In genomic region chr7:10316488-10316887, GRCh38 we compare ENCODE assay signal across 18 cellular contexts.
A peak's percentile ranks its signal among the peaks of the same experiment; 100 is the strongest.
DNase-seq lines count a peak whose midpoint lies in the region; ATAC-seq and TF ChIP-seq lines count a peak whose summit lies in the region.
"Had no signal": no experiment of that assay in that cellular context is flagged by ENCODE, and none has a peak within 500 bp of the region (broad histone marks: within the 10 kb centered on the region; RNA-seq: fewer than 3 reads in every experiment).

No MANE protein-coding gene starts in this region.

- H3K4me1 ChIP-seq in MM.1S (ENCODE audit: low read length) (peaks cover 16% of the 10 kb centered on the region), SJSA1 (replicated peaks) (peaks cover 19% of the 10 kb centered on the region)
- H3K4me1 ChIP-seq: BE2C, BLaER1, Caco-2 had no signal

- H3K9me3 ChIP-seq in MM.1S (replicated peaks; ENCODE audit: insufficient read depth, low read length) (no peaks in the 10 kb centered on the region), SJSA1 (replicated peaks) (no peaks in the 10 kb centered on the region)
- H3K9me3 ChIP-seq: BE2C, Caco-2 had no signal

- H3K36me3 ChIP-seq in MM.1S (replicated peaks; ENCODE audit: insufficient read depth, low read length): no peaks in the 10 kb centered on the region
- H3K36me3 ChIP-seq in SJSA1: no peaks in the 10 kb centered on the region
- H3K36me3 ChIP-seq: BE2C, BLaER1 had no signal

- peak overlapping the region; percentile 13; the same call in 1 of the 2 replicates for H3K27ac ChIP-seq in MM.1S (ENCODE audit: low read length)
- peak overlapping the region; percentile 68 for H3K27ac ChIP-seq in SJSA1
- H3K27ac ChIP-seq: BLaER1 had no signal

- DNase-seq in MM.1S (no peak), SJSA1 (ENCODE audit: low read depth in 1 of 2, low spot score in 2 of 2) (no peak), KBM-7 (no peak), CD1c-positive myeloid dendritic cell (ENCODE audit: extremely low spot score) (no peak), NCI-H226 (no peak)
- DNase-seq: 8988T; ACHN; BE2C; C1 segment of cervical spinal cord; Caco-2; Calu3; CD4-positive, alpha-beta T cell; CD8-positive, alpha-beta T cell; DMS79 treated with DMSO at 0.1 percent for 48 hours; GF-D8 had no signal

- H3K9ac ChIP-seq in MM.1S (ENCODE audit: low read length): no peak overlapping the region; the same call in 1 of the 2 replicates
- H3K9ac ChIP-seq: BLaER1 had no signal

- H3K79me2 ChIP-seq in MM.1S (ENCODE audit: low read length): no peaks in the 10 kb centered on the region

- TF ChIP-seq CTCF in MM.1S (IDR thresholded peaks at IDR 0.05; ENCODE audit: low read length): no peak

- no peaks in the 10 kb centered on the region; the same call in 1 of the 2 replicates for H3F3A ChIP-seq in MM.1S (ENCODE audit: insufficient read depth, low read length)

- no peak overlapping the region for H3K4me3 ChIP-seq in MM.1S (ENCODE audit: low read length)
- no peak overlapping the region for H3K4me3 ChIP-seq in SJSA1
- H3K4me3 ChIP-seq: BLaER1 had no signal

- H4K20me1 ChIP-seq in MM.1S (ENCODE audit: insufficient read depth, low read length): no peaks in the 10 kb centered on the region
- H4K20me1 ChIP-seq: BLaER1 had no signal

- H3K27me3 ChIP-seq in MM.1S (replicated peaks; ENCODE audit: insufficient read depth, low read length) (no peaks in the 10 kb centered on the region), SJSA1 (replicated peaks) (no peaks in the 10 kb centered on the region)
- H3K27me3 ChIP-seq: BE2C, BLaER1 had no signal

- H3K4me2 ChIP-seq in MM.1S (ENCODE audit: low read depth, low read length): peak overlapping the region; percentile 10; the same call in 1 of the 2 replicates
- H3K4me2 ChIP-seq: BLaER1 had no signal

- in situ Hi-C loops in KBM-7 (cut with MboI; ENCODE audit: low pct_unique_long_range_greater_than_20kb, low sequenced_read_pairs): no loop called here

- no peaks in the 10 kb centered on the region for H3K9me2 ChIP-seq in MM.1S (replicated peaks; ENCODE audit: insufficient read depth, low read length)

- peak; percentile 48 for ATAC-seq in GM18868 (IDR thresholded peaks at IDR 0.05; ENCODE audit: unreplicated experiment)
- ATAC-seq in HG02884 (IDR thresholded peaks at IDR 0.05; ENCODE audit: unreplicated experiment): no peak
- ATAC-seq: CD8-positive, alpha-beta T cell had no signal

- no peak overlapping the region for H2AFZ ChIP-seq in MM.1S (ENCODE audit: low read length)
